ENCODE assay signal across 8 cellular contexts in genomic region chr19:10000171-10000826, GRCh38. TPM values are rescaled to one million over a fixed set of nuclear protein-coding genes. Genes with fewer than 3 reads are reported as not detected.
DNase-seq lines count a peak whose midpoint lies in the region; ATAC-seq and TF ChIP-seq lines count a peak whose summit lies in the region.

No MANE protein-coding gene starts in this region.

- H3K36me3 ChIP-seq in gastroesophageal sphincter (peaks cover 0 to 39% of the 10 kb centered on the region in 2 donors), prostate gland (no peaks in the 10 kb centered on the region), aorta (ENCODE audit: control insufficient read depth in 1 of 2, insufficient read depth in 2 of 2, low read length in 1 of 2) (no peaks in the 10 kb centered on the region)

- H3K4me1 ChIP-seq in gastroesophageal sphincter (peaks cover 0 to 37% (median 0%) of the 10 kb centered on the region in 3 donors), prostate gland (replicated peaks) (no peaks in the 10 kb centered on the region), aorta (ENCODE audit: control insufficient read depth in 1 of 2, insufficient read depth in 2 of 2, low read length in 2 of 2) (no peaks in the 10 kb centered on the region)

- CTCF ChIA-PET in RWPE1 (lab: Yijun Ruan, JAX), result interaction anchor here (0.6 to 2.4 kb wide), 15 partner anchors 8 to 129 kb away, joined by 3 to 38 read pairs (median 5); no protein-coding TSS in a partner anchor

- WGBS in gastroesophageal sphincter (ENCODE audit: low coverage in 1 of 2), 2 donors, result 14 to 18% methylated on average over 7 to 11 of the region's 16 CpGs
- WGBS in prostate gland, result 16% methylated on average over 13 of the region's 16 CpGs
- WGBS in aorta, 2 donors, result 21 to 28% methylated on average over 15 to 16 of the region's 16 CpGs

- DNase-seq in CMK (ENCODE audit: low read depth) (peak; percentile 39), HL-60 (ENCODE audit: low read depth in 1 of 2, low spot score in 1 of 2) (peak; percentile 16 to 51), RWPE1 (ENCODE audit: low spot score) (peak; percentile 67), prostate gland (ENCODE audit: low spot score) (peak; percentile 54), aorta (peak; percentile 78 to 83)
- DNase-seq in activated T-helper 9 cell treated with anti-CD3 and anti-CD28 coated beads, Interleukin-2, amount 50 U/mL, for 16 hours (ENCODE audit: low read depth), result peak; percentile 37

- TF ChIP-seq EP300 in gastroesophageal sphincter (IDR thresholded peaks at IDR 0.05), result no peak

- TF ChIP-seq CTCF in HL-60 (IDR thresholded peaks at IDR 0.05; ENCODE audit: insufficient read depth, low read length) (peak; percentile 65), RWPE1 (conservative IDR thresholded peaks at IDR 0.05; ENCODE audit: low read depth) (peak; percentile 89), gastroesophageal sphincter (IDR thresholded peaks at IDR 0.05) (peak in 3 of 4 experiments; percentile 39 to 69 (median 42)), prostate gland (IDR thresholded peaks at IDR 0.05) (peak; percentile 35 to 52 (median 39))

- no peak for TF ChIP-seq POLR2A in gastroesophageal sphincter (IDR thresholded peaks at IDR 0.05)
- TF ChIP-seq POLR2A in prostate gland (IDR thresholded peaks at IDR 0.05), result no peak

- H3K9me3 ChIP-seq in gastroesophageal sphincter (no peaks in the 10 kb centered on the region), prostate gland (no peaks in the 10 kb centered on the region), aorta (ENCODE audit: control insufficient read depth, low read length) (no peaks in the 10 kb centered on the region)

- intact Hi-C loops in prostate gland (cut with DNase I) (no loop called here), aorta (cut with DNase I) (loop anchor here in 1 of 2 donors (1.0 kb wide), 1 partner anchor 69 kb away; no protein-coding TSS in a partner anchor)

- ATAC-seq in gastroesophageal sphincter (peak; percentile 59), aorta (ENCODE audit: low FRiP score) (peak; percentile 71), HG03196 (IDR thresholded peaks at IDR 0.05; ENCODE audit: unreplicated experiment) (no peak)

- POLR2A ChIA-PET in RWPE1 (lab: Yijun Ruan, JAX; ENCODE audit: low non-redundant PET), result no interaction called here

- H3K27me3 ChIP-seq in HL-60 (ENCODE audit: insufficient read depth, poor library complexity, severe bottlenecking), result no peaks in the 10 kb centered on the region
- peaks cover 72% of the 10 kb centered on the region for H3K27me3 ChIP-seq in gastroesophageal sphincter
- no peaks in the 10 kb centered on the region for H3K27me3 ChIP-seq in prostate gland (replicated peaks; ENCODE audit: insufficient read depth)
- no peaks in the 10 kb centered on the region for H3K27me3 ChIP-seq in aorta (ENCODE audit: control insufficient read depth in 1 of 2, insufficient read depth in 2 of 2, low read length in 1 of 2)

- H3K4me3 ChIP-seq in HL-60 (replicated peaks; ENCODE audit: insufficient read depth, low read length) (no peak overlapping the region), gastroesophageal sphincter (no peak overlapping the region), prostate gland (no peak overlapping the region), aorta (ENCODE audit: low read length in 2 of 2) (no peak overlapping the region)

- H3K27ac ChIP-seq in HL-60 (replicated peaks) (no peak overlapping the region), RWPE1 (no peak overlapping the region), gastroesophageal sphincter (no peak overlapping the region), prostate gland (no peak overlapping the region), aorta (ENCODE audit: low read depth in 1 of 2, low read length in 2 of 2) (no peak overlapping the region)

RNA-seq across cellular contexts. Expression of gene COL5A3, which starts 10.0 kb away (rescaled TPM):
- total RNA-seq in gastroesophageal sphincter (10 to 100 TPM in 3 of 4 donors, 1 to 10 TPM in 1; 9.8 to 30.8 (median 25.2) TPM), prostate gland (10 to 100 TPM in 1 of 2 donors, 1 to 10 TPM in 1; 2.0 to 12.7 TPM), aorta (10 to 100 TPM in 1 of 2 donors, 1 to 10 TPM in 1; 8.2 to 13.3 TPM)
- polyA plus RNA-seq in aorta, result 10 to 100 TPM in 1 of 2 donors, 1 to 10 TPM in 1; 4.9 to 84.7 TPM

RNA-seq across cellular contexts. Expression of gene RDH8, which starts 13.0 kb away (rescaled TPM):
- not detected for total RNA-seq in gastroesophageal sphincter
- total RNA-seq in prostate gland, result not detected
- total RNA-seq in aorta, result not detected
- not detected for polyA plus RNA-seq in aorta

Comparison
In these comparisons a context has a peak if more than half of its experiments do, and no peak if none do; other contexts are left out.
1. CTCF ChIP-seq: peak in every context shown above with its lines; median percentile 89 in RWPE1; 65 in HL-60; 42 in gastroesophageal sphincter; 39 in prostate gland.